In the genomic region with DNA sequence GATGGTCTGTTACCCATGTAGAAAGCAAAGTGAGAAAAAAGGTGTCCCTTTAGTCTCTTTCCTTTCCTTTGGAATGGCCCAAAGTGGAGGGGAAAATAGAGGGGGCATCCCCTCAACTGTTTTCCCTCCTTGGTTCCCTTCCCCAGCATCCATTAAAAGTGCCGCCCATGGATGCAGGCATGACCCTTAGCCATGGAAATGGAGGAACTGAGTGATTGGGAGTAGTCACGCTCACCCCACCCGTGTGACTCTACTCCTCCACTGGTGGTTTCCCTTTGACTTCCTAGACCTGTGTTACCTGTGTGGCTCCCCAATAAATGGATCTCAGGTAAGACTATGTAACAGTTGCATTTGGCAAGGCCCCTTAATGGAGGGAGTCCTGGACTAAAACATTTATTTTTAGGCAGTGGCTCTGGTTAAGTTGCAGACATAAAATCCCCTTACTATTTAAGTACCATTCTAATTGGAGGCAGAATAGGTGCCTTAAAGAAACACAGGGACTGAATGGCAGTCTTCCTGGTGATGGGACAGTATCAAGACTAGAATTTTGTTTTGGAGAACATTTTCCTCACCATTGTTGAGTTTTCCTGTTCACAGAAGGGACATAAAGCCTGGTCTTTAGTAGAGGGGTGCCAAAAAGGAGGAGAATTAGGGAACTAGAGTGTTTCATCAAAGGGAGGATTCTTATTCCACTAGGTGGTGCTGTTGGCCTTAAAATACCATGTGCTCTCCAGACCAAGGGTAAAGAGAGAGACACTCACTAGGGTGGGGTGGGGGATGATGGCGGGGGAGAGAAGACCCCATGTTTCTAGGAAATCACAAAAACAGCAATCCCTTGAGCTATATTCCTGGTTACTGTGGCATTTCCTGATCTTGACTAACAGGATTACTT, we compare ENCODE assay signal across 1 cellular context.
TF ChIP-seq lines count a peak whose summit lies in the region.

No MANE protein-coding gene starts in this region.

TF ChIP-seq in HEK293, 187 proteins besides CTCF, POLR2A, EP300 and RAD21 (continued from another document):
- TF ChIP-seq, protein P1, sequence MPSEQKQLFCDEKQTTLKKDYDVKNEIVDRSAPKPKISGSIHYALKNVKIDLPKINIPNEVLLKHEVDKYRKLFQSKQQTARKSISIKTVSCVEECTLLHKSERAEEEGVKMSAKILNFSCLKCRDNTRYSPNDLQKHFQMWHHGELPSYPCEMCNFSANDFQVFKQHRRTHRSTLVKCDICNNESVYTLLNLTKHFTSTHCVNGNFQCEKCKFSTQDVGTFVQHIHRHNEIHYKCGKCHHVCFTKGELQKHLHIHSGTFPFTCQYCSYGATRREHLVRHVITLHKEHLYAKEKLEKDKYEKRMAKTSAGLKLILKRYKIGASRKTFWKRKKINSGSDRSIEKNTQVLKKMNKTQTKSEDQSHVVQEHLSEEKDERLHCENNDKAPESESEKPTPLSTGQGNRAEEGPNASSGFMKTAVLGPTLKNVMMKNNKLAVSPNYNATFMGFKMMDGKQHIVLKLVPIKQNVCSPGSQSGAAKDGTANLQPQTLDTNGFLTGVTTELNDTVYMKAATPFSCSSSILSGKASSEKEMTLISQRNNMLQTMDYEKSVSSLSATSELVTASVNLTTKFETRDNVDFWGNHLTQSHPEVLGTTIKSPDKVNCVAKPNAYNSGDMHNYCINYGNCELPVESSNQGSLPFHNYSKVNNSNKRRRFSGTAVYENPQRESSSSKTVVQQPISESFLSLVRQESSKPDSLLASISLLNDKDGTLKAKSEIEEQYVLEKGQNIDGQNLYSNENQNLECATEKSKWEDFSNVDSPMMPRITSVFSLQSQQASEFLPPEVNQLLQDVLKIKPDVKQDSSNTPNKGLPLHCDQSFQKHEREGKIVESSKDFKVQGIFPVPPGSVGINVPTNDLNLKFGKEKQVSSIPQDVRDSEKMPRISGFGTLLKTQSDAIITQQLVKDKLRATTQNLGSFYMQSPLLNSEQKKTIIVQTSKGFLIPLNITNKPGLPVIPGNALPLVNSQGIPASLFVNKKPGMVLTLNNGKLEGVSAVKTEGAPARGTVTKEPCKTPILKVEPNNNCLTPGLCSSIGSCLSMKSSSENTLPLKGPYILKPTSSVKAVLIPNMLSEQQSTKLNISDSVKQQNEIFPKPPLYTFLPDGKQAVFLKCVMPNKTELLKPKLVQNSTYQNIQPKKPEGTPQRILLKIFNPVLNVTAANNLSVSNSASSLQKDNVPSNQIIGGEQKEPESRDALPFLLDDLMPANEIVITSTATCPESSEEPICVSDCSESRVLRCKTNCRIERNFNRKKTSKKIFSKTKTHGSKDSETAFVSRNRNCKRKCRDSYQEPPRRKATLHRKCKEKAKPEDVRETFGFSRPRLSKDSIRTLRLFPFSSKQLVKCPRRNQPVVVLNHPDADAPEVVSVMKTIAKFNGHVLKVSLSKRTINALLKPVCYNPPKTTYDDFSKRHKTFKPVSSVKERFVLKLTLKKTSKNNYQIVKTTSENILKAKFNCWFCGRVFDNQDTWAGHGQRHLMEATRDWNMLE (tag by site-specific recombination; conservative IDR thresholded peaks at IDR 0.05; ENCODE audit: low read depth): peak; percentile 49; the same call in 1 of the 2 replicates
